In the genomic region with DNA sequence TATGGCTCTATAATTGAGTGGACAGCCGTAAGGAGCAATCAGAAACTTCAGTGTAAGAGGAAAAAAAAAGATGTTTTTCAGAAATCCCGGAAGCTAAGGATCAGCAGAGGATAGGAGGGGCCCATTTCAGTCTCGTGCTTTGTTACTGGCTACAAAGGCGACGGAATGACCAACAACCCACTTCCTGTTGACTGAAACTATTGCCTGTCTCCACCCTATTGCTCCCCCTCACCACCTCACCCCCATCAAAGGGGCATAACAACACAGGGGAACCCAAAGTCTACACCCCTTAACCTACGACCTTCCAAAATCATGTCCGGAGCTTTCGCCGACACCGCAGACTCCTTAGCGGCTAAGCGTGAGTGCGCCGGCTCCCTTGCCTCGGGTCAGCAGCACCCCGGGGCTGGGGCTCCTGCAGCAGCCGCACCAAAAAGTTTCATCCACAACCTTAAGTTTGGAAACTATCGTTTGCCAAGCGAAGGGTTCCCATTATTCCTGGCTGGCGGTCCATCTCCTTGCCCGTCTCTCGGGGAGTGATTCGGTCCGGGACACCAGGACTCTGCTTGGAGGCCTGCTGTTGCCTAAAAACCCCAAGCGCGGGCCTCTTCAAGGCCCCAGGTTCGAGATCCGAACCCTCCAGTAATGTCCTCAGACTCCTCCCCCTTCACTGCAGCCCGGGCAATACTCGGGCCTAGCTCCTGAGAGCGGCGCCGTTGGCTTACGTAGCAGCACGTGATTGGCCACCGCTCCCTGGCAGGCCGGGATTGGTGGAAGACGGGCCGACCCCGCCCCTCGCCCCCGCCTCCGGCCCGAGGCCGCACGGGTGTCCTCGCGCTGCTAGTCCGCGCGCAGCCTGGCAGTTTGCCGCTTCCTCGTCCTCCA, we compare ENCODE assay signal across 8 cellular contexts. TPM values are rescaled to one million over a fixed set of nuclear protein-coding genes. Genes with fewer than 3 reads are reported as not detected.
DNase-seq lines count a peak whose midpoint lies in the region; ATAC-seq and TF ChIP-seq lines count a peak whose summit lies in the region.

TSS of gene TPP2 (plus strand) at position 840 of the 882 bp plus-strand sequence. CDS start 53 bp downstream, outside the sequence.

- H3K27ac ChIP-seq in Karpas-422 (ENCODE audit: low read length) = peak within 1 kb of the TSS; percentile 84
- peak within 1 kb of the TSS; percentile 97 to 100 (median 99) for H3K27ac ChIP-seq in esophagus squamous epithelium

- peak within 1 kb of the TSS; percentile 97 for H3K4me3 ChIP-seq in Karpas-422 (ENCODE audit: low read length)
- H3K4me3 ChIP-seq in esophagus squamous epithelium = peak within 1 kb of the TSS; percentile 74 to 100 (median 96)

- intact Hi-C loops in esophagus squamous epithelium (cut with DNase I) = no loop called here

- TF ChIP-seq POLR2A in esophagus squamous epithelium (IDR thresholded peaks at IDR 0.05) = peak in 3 of 4 donors; percentile 61 to 91 (median 62)

- peak; percentile 81 for ATAC-seq in GM21825 (IDR thresholded peaks at IDR 0.05; ENCODE audit: unreplicated experiment)

- H3K36me3 ChIP-seq in Karpas-422 (ENCODE audit: insufficient read depth, low read length) = peaks cover 11% of the 10 kb centered on the region; the same call in 1 of the 2 replicates
- H3K36me3 ChIP-seq in esophagus squamous epithelium = no peaks in the 10 kb centered on the region

- no peaks in the 10 kb centered on the region for H3K9me3 ChIP-seq in Karpas-422 (ENCODE audit: low read length)
- no peaks in the 10 kb centered on the region for H3K9me3 ChIP-seq in esophagus squamous epithelium

- H4K20me1 ChIP-seq in Karpas-422 (ENCODE audit: insufficient read depth, low read depth, low read length) = peaks cover 29% of the 10 kb centered on the region

- no peak for TF ChIP-seq CTCF in esophagus squamous epithelium (IDR thresholded peaks at IDR 0.05)

- H3K4me1 ChIP-seq in Karpas-422 (ENCODE audit: low read length) (peaks cover 43% of the 10 kb centered on the region), esophagus squamous epithelium (peaks cover 4 to 70% (median 23%) of the 10 kb centered on the region in 3 donors)

- 0% methylated on average over 15 to 26 of the region's 53 CpGs for WGBS in esophagus squamous epithelium, 2 donors

- H3K4me2 ChIP-seq in Karpas-422 (ENCODE audit: low read depth, low read length, poor library complexity, severe bottlenecking) = peak within 1 kb of the TSS; percentile 97

- peaks cover 57% of the 10 kb centered on the region for H3K79me2 ChIP-seq in Karpas-422 (ENCODE audit: low read length)

- H3K9ac ChIP-seq in Karpas-422 (ENCODE audit: low read length) = peak within 1 kb of the TSS; percentile 97

- no peaks in the 10 kb centered on the region for H3K9me2 ChIP-seq in Karpas-422 (replicated peaks; ENCODE audit: insufficient read depth, low read length)

- peak within 1 kb of the TSS; percentile 64 for H2AFZ ChIP-seq in Karpas-422 (ENCODE audit: low read length)

- H3K27me3 ChIP-seq in Karpas-422 (ENCODE audit: low read length) (no peaks in the 10 kb centered on the region), esophagus squamous epithelium (no peaks in the 10 kb centered on the region)

- DNase-seq in DMS79 treated with DMSO at 0.1 percent for 48 hours (lab: John Stamatoyannopoulos, UW) (peak; percentile 99), Karpas-422 (peak; percentile 99), RKO (ENCODE audit: low spot score) (peak; percentile 98), activated T-helper 1 cell treated with Interleukin-2 at 50 U/mL for 16 hours (ENCODE audit: low read depth) (peak; percentile 99), esophagus squamous epithelium (lab: John Stamatoyannopoulos, UW) (peak; percentile 89), myocyte (ENCODE audit: low read depth) (peak; percentile 98)
- DNase-seq in stimulated activated CD8-positive, alpha-beta memory T cell treated with anti-CD3 and anti-CD28 coated beads, Interleukin-7, amount 100 ng/mL, for 48 hours (ENCODE audit: extremely low read depth in 1 of 2, low read depth in 1 of 2) = peak; percentile 97 to 98

RNA-seq across cellular contexts. Expression of gene TPP2, which starts in this region (rescaled TPM):
- total RNA-seq in Karpas-422 (2014; rRNA removed; shearing (Covaris generic); ENCODE audit: low replicate concordance) = 62.2 and 64.6 TPM in 2 replicates
- 10 to 100 TPM; 19.9 to 39.9 (median 25.1) TPM for total RNA-seq in esophagus squamous epithelium
- total RNA-seq in myocyte = 49.3 and 54.6 TPM in 2 replicates
- 11.4 TPM for polyA plus RNA-seq in myocyte (2012)

Comparison
In these comparisons a context has a peak if more than half of its experiments do, and no peak if none do; other contexts are left out.
1. Peak in every context shown above with its lines: DNase-seq, ATAC-seq, H3K4me3 ChIP-seq and H3K27ac ChIP-seq.